In the genomic region with DNA sequence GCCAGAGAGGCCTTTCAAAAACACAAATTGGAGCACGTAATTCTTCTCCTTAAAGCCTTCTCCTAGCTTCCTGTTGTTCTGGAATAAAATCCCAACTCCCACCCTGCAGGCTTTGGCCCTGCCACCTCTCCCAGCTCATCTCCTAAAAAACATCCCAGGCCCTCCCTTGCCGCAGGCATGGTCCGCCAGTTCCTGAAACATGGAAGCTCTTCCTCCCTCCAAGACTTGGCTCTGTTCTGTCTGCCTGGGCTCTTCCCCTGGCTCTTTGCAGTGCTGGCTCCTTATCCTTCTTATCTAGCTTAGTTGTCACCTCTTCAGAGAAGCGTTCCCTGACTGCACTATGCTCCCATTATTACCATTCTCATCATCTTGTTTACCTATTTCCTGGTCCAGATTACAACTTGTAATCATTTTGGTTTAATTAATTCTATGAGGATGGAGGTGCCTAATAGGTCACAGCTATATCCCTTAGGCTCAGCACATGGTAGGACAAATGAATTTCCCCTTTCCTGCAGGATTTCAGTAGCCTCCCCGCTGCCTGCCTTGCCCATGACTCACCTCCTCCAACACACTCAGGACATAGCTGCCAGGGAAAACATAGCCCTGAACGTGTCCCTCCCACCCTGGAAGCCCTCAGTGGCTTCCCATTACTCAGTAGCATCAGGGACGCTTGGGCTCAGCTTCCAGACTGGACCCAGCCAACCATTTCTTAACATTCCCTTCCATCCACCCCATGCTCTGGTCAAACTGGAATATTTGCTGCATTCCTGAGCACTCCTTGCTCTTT, we compare ENCODE assay signal across 1 cellular context.
TF ChIP-seq lines count a peak whose summit lies in the region.

No MANE protein-coding gene starts in this region.

TF ChIP-seq in HEK293, 187 proteins besides CTCF, POLR2A, EP300 and RAD21 (continued from another document):
- TF ChIP-seq, protein P1, sequence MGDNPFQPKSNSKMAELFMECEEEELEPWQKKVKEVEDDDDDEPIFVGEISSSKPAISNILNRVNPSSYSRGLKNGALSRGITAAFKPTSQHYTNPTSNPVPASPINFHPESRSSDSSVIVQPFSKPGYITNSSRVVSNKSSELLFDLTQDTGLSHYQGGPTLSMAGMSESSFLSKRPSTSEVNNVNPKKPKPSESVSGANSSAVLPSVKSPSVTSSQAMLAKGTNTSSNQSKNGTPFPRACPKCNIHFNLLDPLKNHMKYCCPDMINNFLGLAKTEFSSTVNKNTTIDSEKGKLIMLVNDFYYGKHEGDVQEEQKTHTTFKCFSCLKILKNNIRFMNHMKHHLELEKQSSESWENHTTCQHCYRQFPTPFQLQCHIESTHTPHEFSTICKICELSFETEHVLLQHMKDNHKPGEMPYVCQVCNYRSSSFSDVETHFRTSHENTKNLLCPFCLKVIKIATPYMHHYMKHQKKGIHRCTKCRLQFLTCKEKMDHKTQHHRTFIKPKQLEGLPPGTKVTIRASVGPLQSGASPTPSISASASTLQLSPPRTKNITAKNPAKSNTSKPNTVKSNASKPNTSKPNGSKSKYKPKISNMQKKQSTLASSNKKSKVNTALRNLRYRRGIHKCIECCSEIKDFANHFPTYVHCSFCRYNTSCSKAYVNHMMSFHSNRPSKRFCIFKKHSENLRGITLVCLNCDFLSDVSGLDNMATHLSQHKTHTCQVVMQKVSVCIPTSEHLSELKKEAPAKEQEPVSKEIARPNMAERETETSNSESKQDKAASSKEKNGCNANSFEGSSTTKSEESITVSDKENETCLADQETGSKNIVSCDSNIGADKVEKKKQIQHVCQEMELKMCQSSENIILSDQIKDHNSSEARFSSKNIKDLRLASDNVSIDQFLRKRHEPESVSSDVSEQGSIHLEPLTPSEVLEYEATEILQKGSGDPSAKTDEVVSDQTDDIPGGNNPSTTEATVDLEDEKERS (tag by site-specific recombination; IDR thresholded peaks at IDR 0.05), result no peak
- no peak for TF ChIP-seq ZNF530 (tag by site-specific recombination; IDR thresholded peaks at IDR 0.05; ENCODE audit: low read depth)
- TF ChIP-seq ZNF600 (tag by site-specific recombination; IDR thresholded peaks at IDR 0.05), result peak; percentile 40; the same call in 1 of the 2 replicates
- TF ChIP-seq, protein P2, sequence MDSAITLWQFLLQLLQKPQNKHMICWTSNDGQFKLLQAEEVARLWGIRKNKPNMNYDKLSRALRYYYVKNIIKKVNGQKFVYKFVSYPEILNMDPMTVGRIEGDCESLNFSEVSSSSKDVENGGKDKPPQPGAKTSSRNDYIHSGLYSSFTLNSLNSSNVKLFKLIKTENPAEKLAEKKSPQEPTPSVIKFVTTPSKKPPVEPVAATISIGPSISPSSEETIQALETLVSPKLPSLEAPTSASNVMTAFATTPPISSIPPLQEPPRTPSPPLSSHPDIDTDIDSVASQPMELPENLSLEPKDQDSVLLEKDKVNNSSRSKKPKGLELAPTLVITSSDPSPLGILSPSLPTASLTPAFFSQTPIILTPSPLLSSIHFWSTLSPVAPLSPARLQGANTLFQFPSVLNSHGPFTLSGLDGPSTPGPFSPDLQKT (IDR thresholded peaks at IDR 0.05; ENCODE audit: borderline replicate concordance, low read depth, low read length), result no peak
- TF ChIP-seq, protein P3, sequence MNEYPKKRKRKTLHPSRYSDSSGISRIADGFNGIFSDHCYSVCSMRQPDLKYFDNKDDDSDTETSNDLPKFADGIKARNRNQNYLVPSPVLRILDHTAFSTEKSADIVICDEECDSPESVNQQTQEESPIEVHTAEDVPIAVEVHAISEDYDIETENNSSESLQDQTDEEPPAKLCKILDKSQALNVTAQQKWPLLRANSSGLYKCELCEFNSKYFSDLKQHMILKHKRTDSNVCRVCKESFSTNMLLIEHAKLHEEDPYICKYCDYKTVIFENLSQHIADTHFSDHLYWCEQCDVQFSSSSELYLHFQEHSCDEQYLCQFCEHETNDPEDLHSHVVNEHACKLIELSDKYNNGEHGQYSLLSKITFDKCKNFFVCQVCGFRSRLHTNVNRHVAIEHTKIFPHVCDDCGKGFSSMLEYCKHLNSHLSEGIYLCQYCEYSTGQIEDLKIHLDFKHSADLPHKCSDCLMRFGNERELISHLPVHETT (tag by site-specific recombination; IDR thresholded peaks at IDR 0.05), result no peak
